In the genomic region with DNA sequence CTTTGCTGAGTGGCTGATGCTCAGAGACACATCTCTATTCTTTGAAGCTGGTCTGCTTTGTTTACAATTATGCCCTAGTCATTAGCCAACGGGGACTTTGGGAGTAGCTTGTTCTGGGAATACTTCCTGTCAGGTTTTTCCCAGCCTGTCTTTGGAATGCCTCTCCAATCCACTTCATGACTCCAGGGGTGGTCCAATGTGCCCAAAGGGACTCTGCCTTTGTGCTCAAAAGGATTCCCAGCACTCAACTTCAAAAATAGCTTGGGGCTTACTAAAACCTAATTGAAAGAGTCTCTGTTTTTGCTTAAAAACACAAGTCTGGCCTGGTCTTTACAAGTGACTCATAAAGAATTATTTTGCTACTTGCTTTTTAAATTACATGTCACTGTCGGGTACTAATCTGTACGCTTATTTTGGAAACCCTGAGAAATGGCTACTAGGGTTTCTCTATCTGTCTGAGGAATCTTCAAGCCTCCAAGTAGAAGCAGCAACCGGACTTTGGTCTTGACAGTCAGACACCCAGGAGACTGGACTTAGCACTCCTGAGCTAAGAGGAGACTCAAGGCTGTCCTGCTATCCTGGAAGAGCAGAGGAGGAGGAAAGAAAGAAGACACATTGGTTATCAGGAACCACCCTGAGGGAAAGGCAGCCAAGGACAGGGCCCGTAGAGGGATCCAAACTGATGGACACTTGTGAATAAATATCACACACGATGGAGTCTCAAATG, we compare ENCODE assay signal across 1 cellular context.
TF ChIP-seq lines count a peak whose summit lies in the region.

No MANE protein-coding gene starts in this region.

TF ChIP-seq in HepG2, 621 proteins besides CTCF, POLR2A, EP300 and RAD21 (continued from another document and continues in another):
- TF ChIP-seq, protein P1, sequence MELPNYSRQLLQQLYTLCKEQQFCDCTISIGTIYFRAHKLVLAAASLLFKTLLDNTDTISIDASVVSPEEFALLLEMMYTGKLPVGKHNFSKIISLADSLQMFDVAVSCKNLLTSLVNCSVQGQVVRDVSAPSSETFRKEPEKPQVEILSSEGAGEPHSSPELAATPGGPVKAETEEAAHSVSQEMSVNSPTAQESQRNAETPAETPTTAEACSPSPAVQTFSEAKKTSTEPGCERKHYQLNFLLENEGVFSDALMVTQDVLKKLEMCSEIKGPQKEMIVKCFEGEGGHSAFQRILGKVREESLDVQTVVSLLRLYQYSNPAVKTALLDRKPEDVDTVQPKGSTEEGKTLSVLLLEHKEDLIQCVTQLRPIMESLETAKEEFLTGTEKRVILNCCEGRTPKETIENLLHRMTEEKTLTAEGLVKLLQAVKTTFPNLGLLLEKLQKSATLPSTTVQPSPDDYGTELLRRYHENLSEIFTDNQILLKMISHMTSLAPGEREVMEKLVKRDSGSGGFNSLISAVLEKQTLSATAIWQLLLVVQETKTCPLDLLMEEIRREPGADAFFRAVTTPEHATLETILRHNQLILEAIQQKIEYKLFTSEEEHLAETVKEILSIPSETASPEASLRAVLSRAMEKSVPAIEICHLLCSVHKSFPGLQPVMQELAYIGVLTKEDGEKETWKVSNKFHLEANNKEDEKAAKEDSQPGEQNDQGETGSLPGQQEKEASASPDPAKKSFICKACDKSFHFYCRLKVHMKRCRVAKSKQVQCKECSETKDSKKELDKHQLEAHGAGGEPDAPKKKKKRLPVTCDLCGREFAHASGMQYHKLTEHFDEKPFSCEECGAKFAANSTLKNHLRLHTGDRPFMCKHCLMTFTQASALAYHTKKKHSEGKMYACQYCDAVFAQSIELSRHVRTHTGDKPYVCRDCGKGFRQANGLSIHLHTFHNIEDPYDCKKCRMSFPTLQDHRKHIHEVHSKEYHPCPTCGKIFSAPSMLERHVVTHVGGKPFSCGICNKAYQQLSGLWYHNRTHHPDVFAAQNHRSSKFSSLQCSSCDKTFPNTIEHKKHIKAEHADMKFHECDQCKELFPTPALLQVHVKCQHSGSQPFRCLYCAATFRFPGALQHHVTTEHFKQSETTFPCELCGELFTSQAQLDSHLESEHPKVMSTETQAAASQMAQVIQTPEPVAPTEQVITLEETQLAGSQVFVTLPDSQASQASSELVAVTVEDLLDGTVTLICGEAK (IDR thresholded peaks at IDR 0.05) = no peak
- TF ChIP-seq, protein P1 (CRISPR knock-in tag; IDR thresholded peaks at IDR 0.05) = no peak
- TF ChIP-seq, protein P2, sequence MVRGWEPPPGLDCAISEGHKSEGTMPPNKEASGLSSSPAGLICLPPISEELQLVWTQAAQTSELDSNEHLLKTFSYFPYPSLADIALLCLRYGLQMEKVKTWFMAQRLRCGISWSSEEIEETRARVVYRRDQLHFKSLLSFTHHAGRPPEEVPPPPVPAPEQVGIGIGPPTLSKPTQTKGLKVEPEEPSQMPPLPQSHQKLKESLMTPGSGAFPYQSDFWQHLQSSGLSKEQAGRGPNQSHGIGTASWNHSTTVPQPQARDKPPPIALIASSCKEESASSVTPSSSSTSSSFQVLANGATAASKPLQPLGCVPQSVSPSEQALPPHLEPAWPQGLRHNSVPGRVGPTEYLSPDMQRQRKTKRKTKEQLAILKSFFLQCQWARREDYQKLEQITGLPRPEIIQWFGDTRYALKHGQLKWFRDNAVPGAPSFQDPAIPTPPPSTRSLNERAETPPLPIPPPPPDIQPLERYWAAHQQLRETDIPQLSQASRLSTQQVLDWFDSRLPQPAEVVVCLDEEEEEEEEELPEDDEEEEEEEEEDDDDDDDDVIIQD (CRISPR knock-in tag; IDR thresholded peaks at IDR 0.05; ENCODE audit: low read depth) = 0 out of 2 replicates have a peak, but pooled peaks have one; percentile 50
- TF ChIP-seq ZNF484 (CRISPR knock-in tag; IDR thresholded peaks at IDR 0.05; ENCODE audit: borderline replicate concordance, low read depth) = no peak
- no peak for TF ChIP-seq ZNF138 (CRISPR knock-in tag; IDR thresholded peaks at IDR 0.05; ENCODE audit: low read depth)
- peak; percentile 63 for TF ChIP-seq TCF7 (IDR thresholded peaks at IDR 0.05; ENCODE audit: low read depth)
- TF ChIP-seq, protein P3, sequence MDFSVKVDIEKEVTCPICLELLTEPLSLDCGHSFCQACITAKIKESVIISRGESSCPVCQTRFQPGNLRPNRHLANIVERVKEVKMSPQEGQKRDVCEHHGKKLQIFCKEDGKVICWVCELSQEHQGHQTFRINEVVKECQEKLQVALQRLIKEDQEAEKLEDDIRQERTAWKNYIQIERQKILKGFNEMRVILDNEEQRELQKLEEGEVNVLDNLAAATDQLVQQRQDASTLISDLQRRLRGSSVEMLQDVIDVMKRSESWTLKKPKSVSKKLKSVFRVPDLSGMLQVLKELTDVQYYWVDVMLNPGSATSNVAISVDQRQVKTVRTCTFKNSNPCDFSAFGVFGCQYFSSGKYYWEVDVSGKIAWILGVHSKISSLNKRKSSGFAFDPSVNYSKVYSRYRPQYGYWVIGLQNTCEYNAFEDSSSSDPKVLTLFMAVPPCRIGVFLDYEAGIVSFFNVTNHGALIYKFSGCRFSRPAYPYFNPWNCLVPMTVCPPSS (IDR thresholded peaks at IDR 0.05) = no peak
- no peak for TF ChIP-seq ZFP62 (CRISPR knock-in tag; IDR thresholded peaks at IDR 0.05)
- TF ChIP-seq IKZF4 (CRISPR knock-in tag; IDR thresholded peaks at IDR 0.05; ENCODE audit: borderline replicate concordance, low read depth, not compliant biosample characterization) = no peak
- TF ChIP-seq, protein P4, sequence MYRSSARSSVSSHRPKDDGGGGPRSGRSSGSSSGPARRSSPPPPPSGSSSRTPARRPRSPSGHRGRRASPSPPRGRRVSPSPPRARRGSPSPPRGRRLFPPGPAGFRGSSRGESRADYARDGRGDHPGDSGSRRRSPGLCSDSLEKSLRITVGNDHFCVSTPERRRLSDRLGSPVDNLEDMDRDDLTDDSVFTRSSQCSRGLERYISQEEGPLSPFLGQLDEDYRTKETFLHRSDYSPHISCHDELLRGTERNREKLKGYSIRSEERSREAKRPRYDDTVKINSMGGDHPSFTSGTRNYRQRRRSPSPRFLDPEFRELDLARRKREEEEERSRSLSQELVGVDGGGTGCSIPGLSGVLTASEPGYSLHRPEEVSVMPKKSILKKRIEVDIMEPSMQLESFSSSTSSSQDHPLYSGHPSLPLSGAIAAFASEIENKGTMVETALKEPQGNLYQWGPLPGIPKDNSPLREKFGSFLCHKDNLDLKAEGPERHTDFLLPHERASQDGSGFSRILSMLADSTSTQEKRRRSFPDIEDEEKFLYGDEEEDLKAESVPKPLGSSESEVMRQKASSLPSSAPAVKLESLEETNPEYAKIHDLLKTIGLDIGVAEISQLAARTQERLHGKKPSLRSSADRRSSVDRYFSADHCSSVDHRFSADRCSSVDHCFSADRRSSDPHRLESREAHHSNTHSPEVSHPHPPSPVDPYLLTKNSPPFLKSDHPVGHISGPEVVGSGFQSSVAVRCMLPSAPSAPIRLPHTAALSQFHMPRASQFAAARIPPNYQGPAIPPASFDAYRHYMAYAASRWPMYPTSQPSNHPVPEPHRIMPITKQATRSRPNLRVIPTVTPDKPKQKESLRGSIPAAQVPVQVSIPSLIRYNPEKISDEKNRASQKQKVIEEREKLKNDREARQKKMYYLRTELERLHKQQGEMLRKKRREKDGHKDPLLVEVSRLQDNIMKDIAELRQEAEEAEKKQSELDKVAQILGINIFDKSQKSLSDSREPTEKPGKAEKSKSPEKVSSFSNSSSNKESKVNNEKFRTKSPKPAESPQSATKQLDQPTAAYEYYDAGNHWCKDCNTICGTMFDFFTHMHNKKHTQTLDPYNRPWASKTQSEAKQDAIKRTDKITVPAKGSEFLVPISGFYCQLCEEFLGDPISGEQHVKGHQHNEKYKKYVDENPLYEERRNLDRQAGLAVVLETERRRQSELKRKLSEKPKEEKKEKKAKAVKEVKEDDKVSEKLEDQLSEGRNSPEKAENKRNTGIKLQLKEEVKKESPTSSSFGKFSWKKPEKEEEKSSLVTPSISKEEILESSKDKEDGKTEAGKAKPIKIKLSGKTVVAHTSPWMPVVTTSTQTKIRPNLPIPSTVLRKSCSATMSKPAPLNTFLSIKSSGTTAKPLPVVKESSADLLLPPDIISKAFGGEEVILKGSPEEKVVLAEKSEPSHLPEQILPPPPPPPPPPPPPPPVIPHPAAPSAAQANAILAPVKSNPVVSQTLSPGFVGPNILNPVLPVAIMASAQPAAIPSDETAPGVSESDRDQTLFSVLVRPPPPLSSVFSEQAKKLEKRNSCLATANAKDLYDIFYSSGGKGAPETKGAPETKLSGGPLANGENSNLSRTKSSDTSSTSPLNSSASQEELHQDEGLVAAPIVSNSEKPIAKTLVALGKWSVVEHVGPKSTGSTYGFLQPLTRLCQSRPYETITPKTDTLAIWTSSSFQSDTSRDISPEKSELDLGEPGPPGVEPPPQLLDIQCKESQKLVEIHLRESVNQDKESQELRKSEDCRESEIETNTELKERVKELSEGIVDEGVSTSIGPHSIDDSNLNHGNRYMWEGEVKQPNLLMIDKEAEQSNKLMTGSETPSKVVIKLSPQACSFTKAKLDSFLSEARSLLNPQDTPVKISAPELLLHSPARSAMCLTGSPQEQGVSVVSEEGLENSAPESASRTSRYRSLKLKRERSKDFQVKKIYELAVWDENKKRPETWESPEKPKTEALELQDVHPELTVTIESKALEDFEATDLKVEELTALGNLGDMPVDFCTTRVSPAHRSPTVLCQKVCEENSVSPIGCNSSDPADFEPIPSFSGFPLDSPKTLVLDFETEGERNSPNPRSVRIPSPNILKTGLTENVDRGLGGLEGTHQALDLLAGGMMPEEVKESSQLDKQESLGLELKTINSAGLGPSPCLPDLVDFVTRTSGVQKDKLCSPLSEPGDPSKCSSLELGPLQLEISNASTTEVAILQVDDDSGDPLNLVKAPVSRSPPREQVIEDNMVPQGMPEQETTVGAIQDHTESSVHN (CRISPR knock-in tag; IDR thresholded peaks at IDR 0.05) = no peak
- TF ChIP-seq, protein P5, sequence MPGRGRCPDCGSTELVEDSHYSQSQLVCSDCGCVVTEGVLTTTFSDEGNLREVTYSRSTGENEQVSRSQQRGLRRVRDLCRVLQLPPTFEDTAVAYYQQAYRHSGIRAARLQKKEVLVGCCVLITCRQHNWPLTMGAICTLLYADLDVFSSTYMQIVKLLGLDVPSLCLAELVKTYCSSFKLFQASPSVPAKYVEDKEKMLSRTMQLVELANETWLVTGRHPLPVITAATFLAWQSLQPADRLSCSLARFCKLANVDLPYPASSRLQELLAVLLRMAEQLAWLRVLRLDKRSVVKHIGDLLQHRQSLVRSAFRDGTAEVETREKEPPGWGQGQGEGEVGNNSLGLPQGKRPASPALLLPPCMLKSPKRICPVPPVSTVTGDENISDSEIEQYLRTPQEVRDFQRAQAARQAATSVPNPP (CRISPR knock-in tag; IDR thresholded peaks at IDR 0.05) = no peak
- TF ChIP-seq SALL1 (CRISPR knock-in tag; IDR thresholded peaks at IDR 0.05) = peak; percentile 39; the same call in 1 of the 2 replicates
- TF ChIP-seq, protein P6, sequence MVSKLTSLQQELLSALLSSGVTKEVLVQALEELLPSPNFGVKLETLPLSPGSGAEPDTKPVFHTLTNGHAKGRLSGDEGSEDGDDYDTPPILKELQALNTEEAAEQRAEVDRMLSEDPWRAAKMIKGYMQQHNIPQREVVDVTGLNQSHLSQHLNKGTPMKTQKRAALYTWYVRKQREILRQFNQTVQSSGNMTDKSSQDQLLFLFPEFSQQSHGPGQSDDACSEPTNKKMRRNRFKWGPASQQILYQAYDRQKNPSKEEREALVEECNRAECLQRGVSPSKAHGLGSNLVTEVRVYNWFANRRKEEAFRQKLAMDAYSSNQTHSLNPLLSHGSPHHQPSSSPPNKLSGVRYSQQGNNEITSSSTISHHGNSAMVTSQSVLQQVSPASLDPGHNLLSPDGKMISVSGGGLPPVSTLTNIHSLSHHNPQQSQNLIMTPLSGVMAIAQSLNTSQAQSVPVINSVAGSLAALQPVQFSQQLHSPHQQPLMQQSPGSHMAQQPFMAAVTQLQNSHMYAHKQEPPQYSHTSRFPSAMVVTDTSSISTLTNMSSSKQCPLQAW (CRISPR knock-in tag; IDR thresholded peaks at IDR 0.05) = no peak
- no peak for TF ChIP-seq FOXK1 (CRISPR knock-in tag; IDR thresholded peaks at IDR 0.05; ENCODE audit: borderline replicate concordance, low read depth)
- TF ChIP-seq ATF1 (CRISPR knock-in tag; IDR thresholded peaks at IDR 0.05) = no peak
- peak; percentile 31; the same call in 1 of the 2 replicates for TF ChIP-seq SOX5 (CRISPR knock-in tag; IDR thresholded peaks at IDR 0.05; ENCODE audit: borderline replicate concordance)
- TF ChIP-seq, protein P7, sequence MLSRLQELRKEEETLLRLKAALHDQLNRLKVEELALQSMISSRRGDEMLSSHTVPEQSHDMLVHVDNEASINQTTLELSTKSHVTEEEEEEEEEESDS (CRISPR knock-in tag; IDR thresholded peaks at IDR 0.05; ENCODE audit: borderline replicate concordance) = no peak
- TF ChIP-seq, protein P8, sequence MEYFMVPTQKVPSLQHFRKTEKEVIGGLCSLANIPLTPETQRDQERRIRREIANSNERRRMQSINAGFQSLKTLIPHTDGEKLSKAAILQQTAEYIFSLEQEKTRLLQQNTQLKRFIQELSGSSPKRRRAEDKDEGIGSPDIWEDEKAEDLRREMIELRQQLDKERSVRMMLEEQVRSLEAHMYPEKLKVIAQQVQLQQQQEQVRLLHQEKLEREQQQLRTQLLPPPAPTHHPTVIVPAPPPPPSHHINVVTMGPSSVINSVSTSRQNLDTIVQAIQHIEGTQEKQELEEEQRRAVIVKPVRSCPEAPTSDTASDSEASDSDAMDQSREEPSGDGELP (IDR thresholded peaks at IDR 0.05; ENCODE audit: borderline replicate concordance, low read depth) = no peak
- no peak for TF ChIP-seq ZNF354B (CRISPR knock-in tag; IDR thresholded peaks at IDR 0.05)
- no peak for TF ChIP-seq NR1H2 (CRISPR knock-in tag; IDR thresholded peaks at IDR 0.05; ENCODE audit: borderline replicate concordance, low read depth)
- no peak for TF ChIP-seq PRMT3 (CRISPR knock-in tag; IDR thresholded peaks at IDR 0.05; ENCODE audit: borderline replicate concordance, low read depth)
- TF ChIP-seq POLR2AphosphoS5 (IDR thresholded peaks at IDR 0.05; ENCODE audit: low read depth, low read length) = no peak
- TF ChIP-seq ZNF713 (CRISPR knock-in tag; IDR thresholded peaks at IDR 0.05) = no peak
- TF ChIP-seq ZNF292 (CRISPR knock-in tag; IDR thresholded peaks at IDR 0.05; ENCODE audit: borderline replicate concordance, low read depth) = no peak
